11 cellular contexts compared by ENCODE assay signal in the genomic region with DNA sequence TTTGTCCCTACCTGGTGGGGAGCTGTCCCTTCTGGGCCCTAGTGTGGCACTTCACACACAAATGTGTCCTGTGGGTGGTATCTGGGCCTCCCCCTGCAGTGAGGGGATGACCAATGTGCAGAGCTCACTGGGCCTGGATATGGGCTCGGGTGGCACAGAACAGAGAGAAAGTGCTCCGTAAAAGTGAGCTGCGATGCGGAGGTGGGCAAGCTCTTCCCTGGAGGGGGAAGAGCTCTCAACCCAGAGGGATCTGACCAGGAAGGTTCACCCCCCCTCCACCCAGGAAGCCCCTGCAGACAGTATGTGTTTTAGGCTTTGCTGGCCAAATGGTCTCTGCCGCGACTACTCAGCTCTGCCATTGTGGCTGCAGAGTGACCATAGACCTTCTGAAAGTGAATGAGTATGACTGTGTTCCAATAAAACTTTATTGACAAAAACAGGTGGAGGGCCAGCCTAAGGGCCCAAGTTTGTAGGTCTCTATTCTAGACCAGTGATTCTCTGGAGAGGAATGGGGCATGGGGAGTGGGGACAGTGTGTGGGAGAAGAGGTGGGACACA. TPM values are rescaled to one million over a fixed set of nuclear protein-coding genes. Genes with fewer than 3 reads are reported as not detected.
DNase-seq lines count a peak whose midpoint lies in the region; ATAC-seq, FAIRE-seq and TF ChIP-seq lines count a peak whose summit lies in the region.
"Had no signal": no experiment of that assay in that cellular context is flagged by ENCODE, and none has a peak within 500 bp of the region (broad histone marks: within the 10 kb centered on the region; RNA-seq: fewer than 3 reads in every experiment).

No MANE protein-coding gene starts in this region.

- peaks cover 6% of the 10 kb centered on the region for H4K20me1 ChIP-seq in smooth muscle cell (ENCODE audit: low read depth)

- H3F3A ChIP-seq in smooth muscle cell (ENCODE audit: low read depth): peaks cover 16% of the 10 kb centered on the region

- H3K36me3 Mint-ChIP-seq in activated CD4-positive, alpha-beta T cell treated with anti-CD3 and anti-CD28 coated beads, Interleukin-2, amount 10 ng/mL, durations not matched to agents 24 days and 14 days (ENCODE audit: low read depth): peaks cover 9% of the 10 kb centered on the region
- no peaks in the 10 kb centered on the region for H3K36me3 Mint-ChIP-seq in IgD-negative memory B cell

- H3K4me3 ChIP-seq in breast epithelium (no peak overlapping the region), smooth muscle cell (no peak overlapping the region), small intestine (ENCODE audit: low read depth in 1 of 2, low read length in 2 of 2) (no peak overlapping the region)
- H3K4me3 ChIP-seq: dorsolateral prefrontal cortex had no signal

- H3K27me3 ChIP-seq in breast epithelium: peaks cover 6 to 8% of the 10 kb centered on the region in 2 donors
- peaks cover 37% of the 10 kb centered on the region for H3K27me3 ChIP-seq in smooth muscle cell (ENCODE audit: low read depth)
- H3K27me3 ChIP-seq in small intestine (ENCODE audit: control insufficient read depth in 2 of 2, insufficient read depth in 2 of 2, low read length in 2 of 2): peaks cover 4 to 5% of the 10 kb centered on the region in 2 donors

- no peak overlapping the region for H3K9ac ChIP-seq in smooth muscle cell (ENCODE audit: low read depth)

- no peaks in the 10 kb centered on the region for H3K9me3 Mint-ChIP-seq in activated CD4-positive, alpha-beta T cell treated with anti-CD3 and anti-CD28 coated beads, Interleukin-2, amount 10 ng/mL, durations not matched to agents 24 days and 14 days
- H3K9me3 Mint-ChIP-seq in IgD-negative memory B cell: peaks cover 0 to 2% (median 0%) of the 10 kb centered on the region in 3 donors

- H3K9me3 ChIP-seq in breast epithelium (no peaks in the 10 kb centered on the region), smooth muscle cell (replicated peaks; ENCODE audit: low read depth) (no peaks in the 10 kb centered on the region), small intestine (ENCODE audit: control insufficient read depth, low read depth) (no peaks in the 10 kb centered on the region)

- H3K27ac Mint-ChIP-seq in activated CD4-positive, alpha-beta T cell treated with anti-CD3 and anti-CD28 coated beads, Interleukin-2, amount 10 ng/mL, durations not matched to agents 24 days and 14 days: peak overlapping the region; percentile 83
- peak overlapping the region; percentile 64 to 97 (median 94) for H3K27ac Mint-ChIP-seq in IgD-negative memory B cell

- TF ChIP-seq POLR2A in breast epithelium (IDR thresholded peaks at IDR 0.05): no peak

- no peak for FAIRE-seq in small intestine (lab: Jason Lieb, UNC)

- peak overlapping the region; percentile 85 for H3K4me3 Mint-ChIP-seq in activated CD4-positive, alpha-beta T cell treated with anti-CD3 and anti-CD28 coated beads, Interleukin-2, amount 10 ng/mL, durations not matched to agents 24 days and 14 days
- H3K4me3 Mint-ChIP-seq in IgD-negative memory B cell: peak overlapping the region; percentile 59 to 98 (median 93)

- H3K4me1 ChIP-seq in breast epithelium (peaks cover 21 to 30% of the 10 kb centered on the region in 2 donors), smooth muscle cell (ENCODE audit: low read depth) (peaks cover 20% of the 10 kb centered on the region), small intestine (ENCODE audit: control insufficient read depth in 2 of 2, insufficient read depth in 1 of 2, low read depth in 1 of 2, low read length in 1 of 2) (peaks cover 2 to 4% of the 10 kb centered on the region in 2 donors)

- TF ChIP-seq CTCF in breast epithelium (IDR thresholded peaks at IDR 0.05): no peak
- no peak for TF ChIP-seq CTCF in smooth muscle cell (IDR thresholded peaks at IDR 0.05; ENCODE audit: borderline replicate concordance, insufficient read depth, poor library complexity, severe bottlenecking)

- no peaks in the 10 kb centered on the region for H3K79me2 ChIP-seq in smooth muscle cell (ENCODE audit: low read depth)

- H3K36me3 ChIP-seq in breast epithelium (no peaks in the 10 kb centered on the region), smooth muscle cell (ENCODE audit: low read depth) (no peaks in the 10 kb centered on the region), small intestine (ENCODE audit: control insufficient read depth in 2 of 2, insufficient read depth in 2 of 2, low read length in 2 of 2) (no peaks in the 10 kb centered on the region)

- intact Hi-C loops in activated CD4-positive, alpha-beta T cell treated with anti-CD3 and anti-CD28 coated beads, Interleukin-2, amount 10 ng/mL, durations not matched to agents 24 days and 14 days (cut with micrococcal nuclease): loop anchor here (5.0 to 10.0 kb wide), 3 partner anchors 112 to 275 kb away; a partner anchor contains a TSS
- intact Hi-C loops in breast epithelium (cut with DNase I; ENCODE audit: low total_unique reads): no loop called here

- DNase-seq in activated CD4-positive, alpha-beta T cell treated with anti-CD3 and anti-CD28 coated beads, Interleukin-2, amount 10 ng/mL, durations not matched to agents 24 days and 14 days: no peak
- no peak for DNase-seq in activated CD4-positive, alpha-beta T cell treated with anti-CD3 and anti-CD28 coated beads, Interleukin-2, amount 50 U/mL, for 1 hour
- DNase-seq in breast epithelium (ENCODE audit: low spot score in 2 of 2) (no peak), smooth muscle cell (lab: John Stamatoyannopoulos, UW; ENCODE audit: unreplicated experiment) (no peak), small intestine (no peak)
- DNase-seq: dorsolateral prefrontal cortex, NCI-H1930 had no signal

- H3K4me2 ChIP-seq in smooth muscle cell: peak overlapping the region; percentile 42

- peaks cover 66% of the 10 kb centered on the region for H3K4me1 Mint-ChIP-seq in activated CD4-positive, alpha-beta T cell treated with anti-CD3 and anti-CD28 coated beads, Interleukin-2, amount 10 ng/mL, durations not matched to agents 24 days and 14 days
- peaks cover 33 to 55% (median 54%) of the 10 kb centered on the region in 3 donors for H3K4me1 Mint-ChIP-seq in IgD-negative memory B cell

- WGBS in smooth muscle cell (ENCODE audit: low lambda C conversion rate): 82% methylated on average over 6 of the region's 6 CpGs
- WGBS in small intestine, 3 donors: 82 to 91% (median 83%) methylated on average over 6 of the region's 6 CpGs

- no peaks in the 10 kb centered on the region for H3K27me3 Mint-ChIP-seq in activated CD4-positive, alpha-beta T cell treated with anti-CD3 and anti-CD28 coated beads, Interleukin-2, amount 10 ng/mL, durations not matched to agents 24 days and 14 days
- no peaks in the 10 kb centered on the region for H3K27me3 Mint-ChIP-seq in IgD-negative memory B cell

- H2AFZ ChIP-seq in smooth muscle cell (ENCODE audit: low read depth): no peak overlapping the region

- ATAC-seq in HG03520 (IDR thresholded peaks at IDR 0.05; ENCODE audit: unreplicated experiment) (no peak), HG03432 (IDR thresholded peaks at IDR 0.05; ENCODE audit: unreplicated experiment) (no peak)

- H3K27ac ChIP-seq in breast epithelium (peak overlapping the region; percentile 85 to 89), smooth muscle cell (ENCODE audit: low read depth) (peak overlapping the region; percentile 56), small intestine (ENCODE audit: low read depth in 1 of 2, low read length in 1 of 2) (no peak overlapping the region)
- H3K27ac ChIP-seq: VCaP had no signal

RNA-seq across cellular contexts. Expression of a gene that starts 8.6 kb away (rescaled TPM):
- 265 and 266 TPM in 2 replicates for total RNA-seq in activated CD4-positive, alpha-beta T cell treated with anti-CD3 and anti-CD28 coated beads, Interleukin-2, amount 10 ng/mL, durations not matched to agents 24 days and 14 days
- polyA plus RNA-seq in IgD-negative memory B cell (294 TPM), smooth muscle cell (0.86 and 1.0 TPM in 2 replicates), small intestine (10 to 100 TPM in 2 of 3 donors, 1 to 10 TPM in 1; 4.5 to 16.4 (median 15.4) TPM)
- total RNA-seq in breast epithelium (100 to 1,000 TPM in 1 of 3 donors, 10 to 100 TPM in 2; 19.7 to 242 (median 92.8) TPM), smooth muscle cell (0.18 TPM in 1 of 2 replicates, not detected in the other)

RNA-seq across cellular contexts. Expression of a gene that starts 10.5 kb away (rescaled TPM):
- 74.6 and 80.8 TPM in 2 replicates for total RNA-seq in activated CD4-positive, alpha-beta T cell treated with anti-CD3 and anti-CD28 coated beads, Interleukin-2, amount 10 ng/mL, durations not matched to agents 24 days and 14 days
- polyA plus RNA-seq in IgD-negative memory B cell (12.3 TPM), smooth muscle cell (26.6 and 32.7 TPM in 2 replicates), small intestine (10 to 100 TPM; 10.7 to 31.5 (median 30.0) TPM)
- total RNA-seq in breast epithelium (10 to 100 TPM; 15.8 to 17.7 (median 17.0) TPM), smooth muscle cell (13.9 and 15.9 TPM in 2 replicates)

RNA-seq across cellular contexts. Expression of a gene that starts 55.8 kb away (rescaled TPM):
- total RNA-seq in activated CD4-positive, alpha-beta T cell treated with anti-CD3 and anti-CD28 coated beads, Interleukin-2, amount 10 ng/mL, durations not matched to agents 24 days and 14 days: 44.2 and 46.5 TPM in 2 replicates
- polyA plus RNA-seq in IgD-negative memory B cell: 44.7 TPM
- 100 to 1,000 TPM; 187 to 351 (median 272) TPM for total RNA-seq in breast epithelium
- total RNA-seq in smooth muscle cell: 331 and 369 TPM in 2 replicates
- polyA plus RNA-seq in smooth muscle cell: 314 and 340 TPM in 2 replicates
- polyA plus RNA-seq in small intestine: 100 to 1,000 TPM; 116 to 128 (median 128) TPM

Comparison
In these comparisons a context has a peak if more than half of its experiments do, and no peak if none do; other contexts are left out.
1. H3K27ac ChIP-seq: peak in breast epithelium (2 of 2) and smooth muscle cell (single experiment); none in small intestine (0 of 2).
2. RNA of a gene that starts 8.6 kb away (total RNA-seq): 265 to 266 TPM in activated CD4-positive, alpha-beta T cell treated with anti-CD3 and anti-CD28 coated beads, Interleukin-2, amount 10 ng/mL, durations not matched to agents 24 days and 14 days and 19.7 to 242 TPM in breast epithelium; 0.18 TPM in smooth muscle cell; every median in the first group is over 10 times any median in the second.